In genomic region chr1:206708058-206708457, GRCh38 we compare ENCODE assay signal across 9 cellular contexts. TPM values are rescaled to one million over a fixed set of nuclear protein-coding genes. Genes with fewer than 3 reads are reported as not detected.
DNase-seq lines count a peak whose midpoint lies in the region; ATAC-seq and TF ChIP-seq lines count a peak whose summit lies in the region.
"Had no signal": no experiment of that assay in that cellular context is flagged by ENCODE, and none has a peak within 500 bp of the region (broad histone marks: within the 10 kb centered on the region; RNA-seq: fewer than 3 reads in every experiment).

No MANE protein-coding gene starts in this region.

- in situ Hi-C loops in GM13976 (cut with MboI; ENCODE audit: low sequenced_read_pairs, unreplicated experiment) (no loop called here), G401 (cut with HindIII; ENCODE audit: low sequenced_read_pairs) (no loop called here)

- POLR2A ChIA-PET in HEK293 (lab: Yijun Ruan, JAX): no interaction called here

- no peak for TF ChIP-seq CTCF in GM12865 (IDR thresholded peaks at IDR 0.05; ENCODE audit: insufficient read depth, low read depth, low read length, missing control alignments)
- no peak for TF ChIP-seq CTCF in HEK293 (tag by site-specific recombination; IDR thresholded peaks at IDR 0.05)
- no peak for TF ChIP-seq CTCF in Peyer's patch (IDR thresholded peaks at IDR 0.05)
- no peak for TF ChIP-seq CTCF in GM13976 (IDR thresholded peaks at IDR 0.05; ENCODE audit: borderline replicate concordance, control extremely low read depth, extremely low read depth, insufficient read depth, missing control alignments)
- no peak for TF ChIP-seq CTCF in foreskin keratinocyte (conservative IDR thresholded peaks at IDR 0.05)

- DNase-seq in GM12865 (ENCODE audit: low read depth) (peak; percentile 69), Peyer's patch (peak in 2 of 3 donors; percentile 69 to 71), left kidney (ENCODE audit: low read depth, low spot score) (peak; percentile 44), NCI-H446 (lab: John Stamatoyannopoulos, UW) (no peak), GM13976 (ENCODE audit: low spot score) (no peak), foreskin keratinocyte (no peak), G401 (ENCODE audit: low spot score) (no peak)
- DNase-seq: activated CD4-positive, alpha-beta T cell treated with anti-CD3 and anti-CD28 coated beads, Interleukin-2, amount 50 U/mL, for 48 hours had no signal

- H3K36me3 ChIP-seq in HEK293 (ENCODE audit: control insufficient read depth in 2 of 2, insufficient read depth in 1 of 2, low read length in 2 of 2): no peaks in the 10 kb centered on the region
- no peaks in the 10 kb centered on the region for H3K36me3 ChIP-seq in Peyer's patch

- CTCF ChIA-PET in HEK293 (lab: Yijun Ruan, JAX): interaction anchor here (0.8 kb wide), 1 partner anchor 16 kb away, joined by 6 read pairs; no protein-coding TSS in a partner anchor

- H3K9me3 ChIP-seq in HEK293 (ENCODE audit: control insufficient read depth, insufficient read depth, low read depth, low read length) (no peaks in the 10 kb centered on the region), Peyer's patch (no peaks in the 10 kb centered on the region)

- no peak for ATAC-seq in foreskin keratinocyte

- H3K27me3 ChIP-seq in Peyer's patch: no peaks in the 10 kb centered on the region
- no peaks in the 10 kb centered on the region for H3K27me3 ChIP-seq in foreskin keratinocyte

- no peak for TF ChIP-seq POLR2A in Peyer's patch (IDR thresholded peaks at IDR 0.05)

- H3K27ac ChIP-seq in HEK293 (ENCODE audit: extremely low read depth, low read depth, low read length): no peak overlapping the region
- H3K27ac ChIP-seq in Peyer's patch: peak overlapping the region in 2 of 4 donors; percentile 55 to 72
- no peak overlapping the region for H3K27ac ChIP-seq in foreskin keratinocyte

- no peak overlapping the region for H3K4me3 ChIP-seq in GM12865 (ENCODE audit: low read depth, low read length)
- H3K4me3 ChIP-seq in HEK293 (ENCODE audit: low read depth, low read length): no peak overlapping the region
- H3K4me3 ChIP-seq in Peyer's patch: peak overlapping the region in 1 of 4 donors; percentile 2

- H3K4me1 ChIP-seq in HEK293 (ENCODE audit: control insufficient read depth, insufficient read depth, low read length): peaks cover 25% of the 10 kb centered on the region
- peaks cover 0 to 91% (median 52%) of the 10 kb centered on the region in 4 donors for H3K4me1 ChIP-seq in Peyer's patch
- H3K4me1 ChIP-seq in foreskin keratinocyte: peaks cover 29% of the 10 kb centered on the region

TF ChIP-seq in HEK293, 187 proteins besides CTCF, POLR2A, EP300 and RAD21:
- TF ChIP-seq SCRT1 (tag by site-specific recombination; IDR thresholded peaks at IDR 0.05; ENCODE audit: borderline replicate concordance) (peak; percentile 66; the same call in 1 of the 2 replicates), ZNF548 (tag by site-specific recombination; IDR thresholded peaks at IDR 0.05) (no peak), ZNF747 (tag by site-specific recombination; IDR thresholded peaks at IDR 0.05) (no peak), SCRT2 (tag by site-specific recombination; IDR thresholded peaks at IDR 0.05) (peak; percentile 90), ZNF239 (tag by site-specific recombination; IDR thresholded peaks at IDR 0.05) (no peak), ZNF140 (tag by site-specific recombination; IDR thresholded peaks at IDR 0.05) (peak; percentile 44; the same call in 1 of the 2 replicates), ZNF391 (tag by site-specific recombination; IDR thresholded peaks at IDR 0.05; ENCODE audit: borderline replicate concordance, low read depth) (no peak), GFI1B (tag by site-specific recombination; IDR thresholded peaks at IDR 0.05) (no peak), ZNF600 (tag by site-specific recombination; IDR thresholded peaks at IDR 0.05) (0 out of 2 replicates have a peak, but pooled peaks have one; percentile 22), ZNF394 (tag by site-specific recombination; IDR thresholded peaks at IDR 0.05; ENCODE audit: borderline replicate concordance) (no peak), ZIC2 (tag by site-specific recombination; IDR thresholded peaks at IDR 0.05) (peak; percentile 68), BCL11B (tag by site-specific recombination; IDR thresholded peaks at IDR 0.05; ENCODE audit: low read depth) (no peak), ZNF544 (tag by site-specific recombination; IDR thresholded peaks at IDR 0.05) (no peak)

RNA-seq across cellular contexts. Expression of gene MAPKAPK2, which starts 23.4 kb away (rescaled TPM):
- total RNA-seq in Peyer's patch (10 to 100 TPM; 49.6 to 92.4 (median 59.6) TPM), foreskin keratinocyte (63.7 and 64.0 TPM in 2 replicates)
- 52.4 and 57.9 TPM in 2 replicates for polyA plus RNA-seq in foreskin keratinocyte
- total RNA-seq in G401 (2014; rRNA removed; shearing (Covaris generic)): 25.7 and 32.7 TPM in 2 replicates

Comparison
In these comparisons a context has a peak if more than half of its experiments do, and no peak if none do; other contexts are left out.
1. DNase-seq: peak in GM12865 (single experiment), Peyer's patch (2 of 3) and left kidney (single experiment); none in NCI-H446 (0 of 2), GM13976 (single experiment), foreskin keratinocyte (0 of 2) and G401 (single experiment).